34 cellular contexts compared by ENCODE assay signal in the genomic region with DNA sequence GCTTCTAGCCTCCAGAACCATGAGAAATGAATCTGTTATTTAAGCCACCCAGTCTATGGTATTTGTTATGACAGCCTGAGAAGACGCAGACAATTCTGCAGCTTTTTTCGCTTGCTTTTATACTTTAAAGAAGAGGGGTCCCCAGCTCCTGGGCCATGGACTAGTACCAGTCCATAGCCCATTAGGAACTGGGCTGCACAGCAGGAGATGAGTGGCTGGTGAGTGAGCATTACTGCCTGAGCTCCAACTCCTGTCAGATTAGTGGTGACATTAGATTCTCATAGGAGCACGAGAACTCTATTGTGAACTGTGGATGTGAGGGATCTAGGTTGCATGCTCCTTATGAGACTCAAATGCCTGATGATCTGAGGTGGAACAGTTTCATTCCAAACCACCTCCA.
"Had no signal": no experiment of that assay in that cellular context is flagged by ENCODE, and none has a peak within 500 bp of the region (broad histone marks: within the 10 kb centered on the region; RNA-seq: fewer than 3 reads in every experiment).

No MANE protein-coding gene starts in this region.

- H3K4me3 ChIP-seq: MG63 had no signal

- H3K27me3 ChIP-seq: MG63 had no signal

- H3K27ac ChIP-seq: KMS-11 had no signal

- H3K9me3 ChIP-seq: MG63 had no signal

- H3K36me3 ChIP-seq: MG63 had no signal

- DNase-seq: Karpas-422, Kasumi-1, MG63, MM.1S, MV-4-11, NCI-H1048, NCI-H1092, NCI-H1092 treated with DMSO at 0.1 percent for 48 hours, NCI-H1105, NCI-H1105 treated with DMSO at 0.1 percent for 48 hours, NCI-H1417, NCI-H1417 treated with DMSO at 0.1 percent for 48 hours, NCI-H1436, NCI-H1436 treated with DMSO at 0.1 percent for 48 hours, NCI-H146, NCI-H1694, NCI-H1694 treated with DMSO at 0.1 percent for 48 hours, NCI-H187, NCI-H187 treated with DMSO at 0.1 percent for 48 hours, NCI-H1930, NCI-H2029, NCI-H2029 treated with DMSO at 0.1 percent for 48 hours, NCI-H2081, NCI-H2081 treated with DMSO at 0.1 percent for 48 hours, NCI-H2107, NCI-H2171, NCI-H2171 treated with DMSO at 0.1 percent for 48 hours, NCI-H2227 treated with DMSO at 0.1 percent for 48 hours, NCI-H226, NCI-H345, NCI-H446, NCI-H446 treated with DMSO at 0.1 percent for 48 hours, NCI-H510A had no signal
